16 cellular contexts compared by ENCODE assay signal in the genomic region with DNA sequence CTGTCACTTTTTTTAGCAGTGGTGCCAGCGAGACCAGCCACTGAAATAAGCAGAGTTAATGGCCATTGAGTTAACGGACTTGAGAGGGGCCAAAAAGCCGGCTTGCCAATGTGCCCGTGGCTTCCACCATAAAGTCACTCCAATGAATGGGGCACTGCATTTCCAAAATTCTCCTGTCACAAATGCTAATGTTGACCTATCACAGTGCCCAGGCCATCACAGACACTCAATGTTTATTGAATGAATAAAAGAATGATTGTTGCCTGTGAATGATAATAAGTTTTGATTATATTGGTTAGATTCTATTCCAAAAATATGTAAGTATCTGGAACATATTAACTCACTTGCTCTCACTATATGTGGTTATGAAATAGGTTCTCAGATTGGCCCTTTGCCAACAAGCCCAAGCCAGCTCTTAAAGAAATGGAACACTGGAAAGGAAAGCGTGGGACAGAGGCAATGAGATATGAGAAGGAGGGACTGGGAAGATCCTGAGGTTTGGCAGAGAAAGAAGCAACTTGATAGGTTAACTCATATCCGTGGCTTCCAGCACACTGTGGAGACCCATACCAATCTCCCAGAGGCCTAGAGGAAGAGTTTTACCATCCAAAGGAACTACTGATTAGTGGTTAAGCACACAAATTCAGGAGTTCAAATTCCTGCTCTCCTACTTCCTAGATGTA.
A peak's percentile ranks its signal among the peaks of the same experiment; 100 is the strongest.
DNase-seq lines count a peak whose midpoint lies in the region; ATAC-seq and TF ChIP-seq lines count a peak whose summit lies in the region.
"Had no signal": no experiment of that assay in that cellular context is flagged by ENCODE, and none has a peak within 500 bp of the region (broad histone marks: within the 10 kb centered on the region; RNA-seq: fewer than 3 reads in every experiment).

No MANE protein-coding gene starts in this region.

- H4K20me1 ChIP-seq in GM23338 (replicated peaks; ENCODE audit: insufficient read depth) (no peaks in the 10 kb centered on the region), hepatocyte (ENCODE audit: insufficient read depth, poor library complexity, severe bottlenecking) (no peaks in the 10 kb centered on the region)

- H3K4me1 Mint-ChIP-seq in GM23338 = peaks cover 58% of the 10 kb centered on the region
- H3K4me1 Mint-ChIP-seq in activated CD4-positive, alpha-beta T cell treated with anti-CD3 and anti-CD28 coated beads, Interleukin-2, amount 10 ng/mL, durations not matched to agents 24 days and 14 days = peaks cover 60% of the 10 kb centered on the region

- H3K79me2 ChIP-seq in GM23338 (replicated peaks; ENCODE audit: insufficient read depth) = no peaks in the 10 kb centered on the region
- H3K79me2 ChIP-seq in hepatocyte = no peaks in the 10 kb centered on the region

- no peaks in the 10 kb centered on the region for H3K27me3 Mint-ChIP-seq in GM23338 (ENCODE audit: insufficient read depth, low read depth, poor library complexity)
- H3K27me3 Mint-ChIP-seq in activated CD4-positive, alpha-beta T cell treated with anti-CD3 and anti-CD28 coated beads, Interleukin-2, amount 10 ng/mL, durations not matched to agents 24 days and 14 days = no peaks in the 10 kb centered on the region
- H3K27me3 Mint-ChIP-seq: activated CD4-positive, alpha-beta memory T cell treated with anti-CD3 and anti-CD28 coated beads for 36 hours; activated naive CD4-positive, alpha-beta T cell treated with anti-CD3 and anti-CD28 coated beads, Interleukin-2, amount 10 ng/mL, durations not matched to agents 7 days and 5 days had no signal

- ATAC-seq in GM23338 (no peak), HG03025 (IDR thresholded peaks at IDR 0.05; ENCODE audit: low FRiP score, unreplicated experiment) (no peak)
- ATAC-seq: left lung had no signal

- H3K4me3 ChIP-seq in AG10803 (ENCODE audit: low read length) = no peak overlapping the region
- H3K4me3 ChIP-seq in GM23338 = no peak overlapping the region
- H3K4me3 ChIP-seq in brain microvascular endothelial cell (ENCODE audit: low read depth, low read length) = no peak overlapping the region
- no peak overlapping the region for H3K4me3 ChIP-seq in hepatocyte
- H3K4me3 ChIP-seq: left lung, PC-9 had no signal

- peaks cover 6% of the 10 kb centered on the region; the same call in 1 of the 2 replicates for H3K9me2 ChIP-seq in GM23338 (ENCODE audit: insufficient read depth)
- no peaks in the 10 kb centered on the region for H3K9me2 ChIP-seq in hepatocyte (replicated peaks; ENCODE audit: insufficient read depth)

- H3K27ac ChIP-seq in GM23338 (ENCODE audit: low read depth) = no peak overlapping the region
- H3K27ac ChIP-seq in brain microvascular endothelial cell = no peak overlapping the region
- no peak overlapping the region for H3K27ac ChIP-seq in hepatocyte
- H3K27ac ChIP-seq: PC-9 had no signal

- H3K27me3 ChIP-seq in GM23338 (ENCODE audit: insufficient read depth) (no peaks in the 10 kb centered on the region), brain microvascular endothelial cell (replicated peaks) (no peaks in the 10 kb centered on the region), hepatocyte (no peaks in the 10 kb centered on the region)
- H3K27me3 ChIP-seq: left lung had no signal

- H3K9me3 Mint-ChIP-seq in GM23338 = no peaks in the 10 kb centered on the region
- H3K9me3 Mint-ChIP-seq in activated CD4-positive, alpha-beta T cell treated with anti-CD3 and anti-CD28 coated beads, Interleukin-2, amount 10 ng/mL, durations not matched to agents 24 days and 14 days = peaks cover 9% of the 10 kb centered on the region

- H2AFZ ChIP-seq in GM23338 = 0 out of 2 replicates have a peak overlapping the region, but pooled peaks have one; percentile 45
- no peak overlapping the region for H2AFZ ChIP-seq in hepatocyte
- H2AFZ ChIP-seq: PC-9 had no signal

- TF ChIP-seq CTCF in AG10803 (conservative IDR thresholded peaks at IDR 0.05; ENCODE audit: low read length) (no peak), GM23338 (conservative IDR thresholded peaks at IDR 0.05; ENCODE audit: low read depth in 2 of 2) (no peak), brain microvascular endothelial cell (IDR thresholded peaks at IDR 0.05; ENCODE audit: low read depth, low read length, missing control alignments) (no peak), hepatocyte (IDR thresholded peaks at IDR 0.05; ENCODE audit: poor library complexity) (no peak)

- WGBS in hepatocyte (ENCODE audit: low lambda C conversion rate, missing lambda C conversion rate) = 88% methylated on average over 6 of the region's 6 CpGs

- DNase-seq in AG10803 (ENCODE audit: low read depth) = peak; percentile 73
- no peak for DNase-seq in GM23338 (ENCODE audit: low spot score)
- peak; percentile 49 for DNase-seq in brain microvascular endothelial cell
- peak; percentile 37 for DNase-seq in hepatocyte (ENCODE audit: low spot score)
- no peak for DNase-seq in activated CD4-positive, alpha-beta T cell treated with anti-CD3 and anti-CD28 coated beads, Interleukin-2, amount 10 ng/mL, durations not matched to agents 24 days and 14 days
- DNase-seq in NCI-H2227 (lab: John Stamatoyannopoulos, UW; ENCODE audit: unreplicated experiment) = no peak
- DNase-seq in Kasumi-1 (lab: John Stamatoyannopoulos, UW) = no peak
- DNase-seq: activated CD4-positive, alpha-beta memory T cell treated with anti-CD3 and anti-CD28 coated beads for 36 hours; activated naive CD4-positive, alpha-beta T cell treated with anti-CD3 and anti-CD28 coated beads, Interleukin-2, amount 10 ng/mL, durations not matched to agents 7 days and 5 days; cortex of kidney; left lung; NCI-H446; PC-9; T-helper 9 cell had no signal

- no peaks in the 10 kb centered on the region for H3K36me3 ChIP-seq in GM23338 (ENCODE audit: insufficient read depth)
- H3K36me3 ChIP-seq in brain microvascular endothelial cell (replicated peaks) = no peaks in the 10 kb centered on the region
- H3K36me3 ChIP-seq in hepatocyte (replicated peaks; ENCODE audit: insufficient read depth, low read depth) = no peaks in the 10 kb centered on the region
- H3K36me3 ChIP-seq: left lung had no signal

- H3K27ac Mint-ChIP-seq in GM23338 = peak overlapping the region; percentile 53; the same call in 1 of the 2 replicates
- H3K27ac Mint-ChIP-seq in activated CD4-positive, alpha-beta T cell treated with anti-CD3 and anti-CD28 coated beads, Interleukin-2, amount 10 ng/mL, durations not matched to agents 24 days and 14 days = no peak overlapping the region
- H3K27ac Mint-ChIP-seq: activated naive CD4-positive, alpha-beta T cell treated with anti-CD3 and anti-CD28 coated beads, Interleukin-2, amount 10 ng/mL, durations not matched to agents 7 days and 5 days had no signal

- H3K4me2 ChIP-seq in GM23338 (no peak overlapping the region), hepatocyte (no peak overlapping the region)
- H3K4me2 ChIP-seq: PC-9 had no signal

- H3F3A ChIP-seq in GM23338 (replicated peaks; ENCODE audit: low read depth) = no peaks in the 10 kb centered on the region

- H3K36me3 Mint-ChIP-seq in GM23338 (ENCODE audit: low read depth) = no peaks in the 10 kb centered on the region
- H3K36me3 Mint-ChIP-seq in activated CD4-positive, alpha-beta T cell treated with anti-CD3 and anti-CD28 coated beads, Interleukin-2, amount 10 ng/mL, durations not matched to agents 24 days and 14 days (ENCODE audit: low read depth) = peaks cover 11% of the 10 kb centered on the region
- H3K36me3 Mint-ChIP-seq: CD14-positive monocyte had no signal

- in situ Hi-C loops in brain microvascular endothelial cell (cut with HindIII; ENCODE audit: low pct_ligation_motif_present, low sequenced_read_pairs) = no loop called here

- no peak overlapping the region for H3K4me3 Mint-ChIP-seq in GM23338
- H3K4me3 Mint-ChIP-seq in activated CD4-positive, alpha-beta T cell treated with anti-CD3 and anti-CD28 coated beads, Interleukin-2, amount 10 ng/mL, durations not matched to agents 24 days and 14 days = no peak overlapping the region
- H3K4me3 Mint-ChIP-seq: activated CD4-positive, alpha-beta memory T cell treated with anti-CD3 and anti-CD28 coated beads for 36 hours; CD14-positive monocyte had no signal

- no peaks in the 10 kb centered on the region for H3K9me3 ChIP-seq in hepatocyte (ENCODE audit: low read depth)
- H3K9me3 ChIP-seq: left lung had no signal

- intact Hi-C loops in activated CD4-positive, alpha-beta T cell treated with anti-CD3 and anti-CD28 coated beads, Interleukin-2, amount 10 ng/mL, durations not matched to agents 24 days and 14 days (cut with micrococcal nuclease) = loop anchor here (10.0 kb wide), 1 partner anchor 162 kb away; no protein-coding TSS in a partner anchor

- H3K4me1 ChIP-seq in GM23338 (ENCODE audit: insufficient read depth) (peaks cover 32% of the 10 kb centered on the region), hepatocyte (ENCODE audit: insufficient read depth) (peaks cover 21% of the 10 kb centered on the region)

TF ChIP-seq in GM23338, 12 proteins besides CTCF, POLR2A, EP300 and RAD21:
- no peak for TF ChIP-seq ETS1 (IDR thresholded peaks at IDR 0.05)
- TF ChIP-seq EZH2phosphoT487 (IDR thresholded peaks at IDR 0.05; ENCODE audit: unreplicated experiment) = no peak
- no peak for TF ChIP-seq NANOG (IDR thresholded peaks at IDR 0.05; ENCODE audit: borderline replicate concordance)
- no peak for TF ChIP-seq EZH2 (IDR thresholded peaks at IDR 0.05; ENCODE audit: low read depth, unreplicated experiment)
- no peak for TF ChIP-seq CREB1 (CRISPR knock-in tag; IDR thresholded peaks at IDR 0.05; ENCODE audit: low read depth)
- TF ChIP-seq ZNF114 (CRISPR knock-in tag; IDR thresholded peaks at IDR 0.05) = no peak
TF ChIP-seq in GM23338: peak in this region for 0.

Comparison
In these comparisons a context has a peak if more than half of its experiments do, and no peak if none do; other contexts are left out.
1. DNase-seq: peak in AG10803 (single experiment), brain microvascular endothelial cell (single experiment) and hepatocyte (single experiment); none in GM23338 (single experiment), activated CD4-positive, alpha-beta T cell treated with anti-CD3 and anti-CD28 coated beads, Interleukin-2, amount 10 ng/mL, durations not matched to agents 24 days and 14 days (single experiment), NCI-H2227 (single experiment) and Kasumi-1 (0 of 2).